Comparison of ENCODE assay signal across 23 cellular contexts in genomic region chr11:102555091-102555490, GRCh38. TPM values are rescaled to one million over a fixed set of nuclear protein-coding genes. Genes with fewer than 3 reads are reported as not detected.
"Had no signal": no experiment of that assay in that cellular context is flagged by ENCODE, and none has a peak within 500 bp of the region (broad histone marks: within the 10 kb centered on the region; RNA-seq: fewer than 3 reads in every experiment).

No MANE protein-coding gene starts in this region.

- H3K36me3 ChIP-seq: gastroesophageal sphincter, left lung, lower lobe of right lung, pancreas, thoracic aorta, transverse colon had no signal

- H3K4me3 ChIP-seq: dorsolateral prefrontal cortex, gastroesophageal sphincter, left lung, lower lobe of right lung, pancreas, thoracic aorta, transverse colon had no signal

- H3K9me3 ChIP-seq: gastroesophageal sphincter, left lung, lower lobe of right lung, pancreas, thoracic aorta, transverse colon had no signal

- DNase-seq: cortex of kidney; dorsolateral prefrontal cortex; effector CD8-positive, alpha-beta T cell; glutamatergic neuron; islet precursor cell; left lung; lower lobe of right lung; mesenchymal stem cell; midbrain; occipital lobe; pancreas; right cardiac atrium; stimulated activated CD4-positive, alpha-beta T cell treated with anti-CD3 and anti-CD28 coated beads, Interleukin-4, amount 100 ng/mL, for 1 hour; stimulated activated CD8-positive, alpha-beta memory T cell treated with anti-CD3 and anti-CD28 coated beads, Interleukin-4, amount 100 ng/mL, for 48 hours; stimulated activated naive CD8-positive, alpha-beta T cell treated with anti-CD3 and anti-CD28 coated beads, Interleukin-15, amount 100 ng/mL, for 72 hours; transverse colon had no signal

- FAIRE-seq: endometrium, pancreas had no signal

- H3K27ac ChIP-seq: dorsolateral prefrontal cortex, gastroesophageal sphincter, left lung, lower lobe of right lung, pancreas, thoracic aorta, transverse colon had no signal

- H3K27me3 ChIP-seq: gastroesophageal sphincter, left lung, pancreas, transverse colon had no signal

- ATAC-seq: esophagus mucosa; gastroesophageal sphincter; left lung; lower lobe of right lung; natural killer cell treated with Interleukin-12 subunit alpha and Interleukin-12 subunit beta and Interleukin-15 and Interleukin-18, amount 100 ng/mL, for 72 hours; pancreas; right cardiac atrium; stimulated activated effector memory CD8-positive, alpha-beta T cell treated with anti-CD3 and anti-CD28 coated beads, Interleukin-12 subunit alpha, Interleukin-12 subunit beta, amount 100 ng/mL, for 72 hours; stimulated activated naive CD8-positive, alpha-beta T cell treated with anti-CD3 and anti-CD28 coated beads, Interleukin-15, amount 100 ng/mL, for 72 hours had no signal

RNA-seq across cellular contexts. Expression of gene MMP7, which starts 24.5 kb away (rescaled TPM):
- total RNA-seq: natural killer cell treated with Interleukin-12 subunit alpha and Interleukin-12 subunit beta and Interleukin-15 and Interleukin-18, amount 100 ng/mL, for 72 hours; progenitor cell of endocrine pancreas; right cardiac atrium; thoracic aorta; transverse colon had no signal
- polyA plus RNA-seq: right cardiac atrium had no signal
